ENCODE assay signal across 41 cellular contexts in genomic region chr5:151872701-151873100, GRCh38. TPM values are rescaled to one million over a fixed set of nuclear protein-coding genes. Genes with fewer than 3 reads are reported as not detected.
"Had no signal": no experiment of that assay in that cellular context is flagged by ENCODE, and none has a peak within 500 bp of the region (broad histone marks: within the 10 kb centered on the region; RNA-seq: fewer than 3 reads in every experiment).

No MANE protein-coding gene starts in this region.

- DNase-seq: Karpas-422, Kasumi-1, MG63, MM.1S, MV-4-11, NCI-H1048, NCI-H1092, NCI-H1092 treated with DMSO at 0.1 percent for 48 hours, NCI-H1105, NCI-H1105 treated with DMSO at 0.1 percent for 48 hours, NCI-H1417, NCI-H1417 treated with DMSO at 0.1 percent for 48 hours, NCI-H1436, NCI-H1436 treated with DMSO at 0.1 percent for 48 hours, NCI-H146, NCI-H1694, NCI-H1694 treated with DMSO at 0.1 percent for 48 hours, NCI-H187, NCI-H187 treated with DMSO at 0.1 percent for 48 hours, NCI-H1930, NCI-H2029, NCI-H2029 treated with DMSO at 0.1 percent for 48 hours, NCI-H2081, NCI-H2081 treated with DMSO at 0.1 percent for 48 hours, NCI-H2107, NCI-H2171, NCI-H2171 treated with DMSO at 0.1 percent for 48 hours, NCI-H2227 treated with DMSO at 0.1 percent for 48 hours, NCI-H226, NCI-H345, NCI-H446, NCI-H446 treated with DMSO at 0.1 percent for 48 hours, NCI-H510A, NCI-H510A treated with DMSO at 0.1 percent for 48 hours, NCI-H524, NCI-H524 treated with DMSO at 0.1 percent for 48 hours, NCI-H526 had no signal

- H3K27me3 ChIP-seq: MG63 had no signal

- H3K4me3 ChIP-seq: MG63 had no signal

- H3K36me3 ChIP-seq: MG63 had no signal

RNA-seq across cellular contexts. Expression of gene GLRA1, which starts 52.0 kb away (rescaled TPM):
- total RNA-seq: LHCN-M2, M059J, MCF 10A, NCI-H460 had no signal
